Comparison of ENCODE assay signal across 8 cellular contexts in genomic region chr16:17364319-17365210, GRCh38.
DNase-seq lines count a peak whose midpoint lies in the region; ATAC-seq and TF ChIP-seq lines count a peak whose summit lies in the region.

No MANE protein-coding gene starts in this region.

- H3K27me3 Mint-ChIP-seq in central memory CD8-positive, alpha-beta T cell = no peaks in the 10 kb centered on the region

- no peaks in the 10 kb centered on the region for H3K9me2 ChIP-seq in SU-DHL-6 (replicated peaks; ENCODE audit: insufficient read depth, low read length)

- H3K4me2 ChIP-seq in SU-DHL-6 (ENCODE audit: low read depth, low read length, poor library complexity, severe bottlenecking) = peak overlapping the region; percentile 11

- WGBS in sigmoid colon, 2 donors = 57 to 72% methylated on average over 18 of the region's 18 CpGs

- H4K20me1 ChIP-seq in SU-DHL-6 (ENCODE audit: low read depth, low read length) = no peaks in the 10 kb centered on the region; the same call in 1 of the 2 replicates

- H3K9ac ChIP-seq in SU-DHL-6 (ENCODE audit: low read length) = no peak overlapping the region

- H3K9me3 Mint-ChIP-seq in central memory CD8-positive, alpha-beta T cell = no peaks in the 10 kb centered on the region

- intact Hi-C loops in sigmoid colon (cut with DNase I) = loop anchor here (1.0 to 5.0 kb wide), 2 partner anchors 7 to 103 kb away; no protein-coding TSS in a partner anchor

- H3K79me2 ChIP-seq in SU-DHL-6 (ENCODE audit: insufficient read depth, low read length) = peaks cover 33% of the 10 kb centered on the region

- no peak overlapping the region for H2AFZ ChIP-seq in SU-DHL-6 (ENCODE audit: low read depth, low read length, severe bottlenecking)

- TF ChIP-seq CTCF in SU-DHL-6 (IDR thresholded peaks at IDR 0.05; ENCODE audit: insufficient read depth, low read length, poor library complexity, severe bottlenecking) (no peak), sigmoid colon (IDR thresholded peaks at IDR 0.05) (no peak)

- TF ChIP-seq POLR2A in sigmoid colon (IDR thresholded peaks at IDR 0.05) = no peak

- H3K36me3 ChIP-seq in SU-DHL-6 (ENCODE audit: low read length) (no peaks in the 10 kb centered on the region), sigmoid colon (no peaks in the 10 kb centered on the region)

- H3K27ac ChIP-seq in SU-DHL-6 (ENCODE audit: low read depth, low read length) = no peak overlapping the region
- peak overlapping the region; percentile 50 to 83 (median 73) for H3K27ac ChIP-seq in sigmoid colon

- ATAC-seq in central memory CD8-positive, alpha-beta T cell (replicated peaks; ENCODE audit: extremely low read depth, poor library complexity, severe bottlenecking) = peak; percentile 84
- no peak for ATAC-seq in GM18517 (IDR thresholded peaks at IDR 0.05; ENCODE audit: unreplicated experiment)

- no peaks in the 10 kb centered on the region for H3K27me3 ChIP-seq in SU-DHL-6 (ENCODE audit: low read length)
- H3K27me3 ChIP-seq in sigmoid colon = no peaks in the 10 kb centered on the region

- peaks cover 80% of the 10 kb centered on the region for H3K4me1 Mint-ChIP-seq in central memory CD8-positive, alpha-beta T cell

- no peak for TF ChIP-seq EP300 in sigmoid colon (IDR thresholded peaks at IDR 0.05)

- H3K4me3 Mint-ChIP-seq in central memory CD8-positive, alpha-beta T cell = peak overlapping the region; percentile 45

- peaks cover 11% of the 10 kb centered on the region for H3F3A ChIP-seq in SU-DHL-6 (ENCODE audit: insufficient read depth)

- peaks cover 0 to 92% (median 77%) of the 10 kb centered on the region in 4 donors for H3K4me1 ChIP-seq in sigmoid colon

- H3K9me3 ChIP-seq in SU-DHL-6 (ENCODE audit: insufficient read depth, low read length) = no peaks in the 10 kb centered on the region
- H3K9me3 ChIP-seq in sigmoid colon = no peaks in the 10 kb centered on the region

- peak overlapping the region; percentile 3 for H3K4me3 ChIP-seq in SU-DHL-6 (ENCODE audit: insufficient read depth, low read length, poor library complexity, severe bottlenecking)
- peak overlapping the region in 1 of 4 donors; percentile 9 for H3K4me3 ChIP-seq in sigmoid colon

- H3K36me3 Mint-ChIP-seq in central memory CD8-positive, alpha-beta T cell (ENCODE audit: insufficient read depth) = peaks cover 9% of the 10 kb centered on the region

- H3K27ac Mint-ChIP-seq in central memory CD8-positive, alpha-beta T cell (ENCODE audit: low read depth) = peak overlapping the region; percentile 99

- DNase-seq in EL (peak; percentile 93), sigmoid colon (no peak), RKO (ENCODE audit: low spot score) (no peak), SHP77 (lab: John Stamatoyannopoulos, UW) (no peak), islet precursor cell (no peak)
- peak in 1 of 2 donors; percentile 56 for DNase-seq in central memory CD8-positive, alpha-beta T cell (ENCODE audit: low spot score in 2 of 2)
